Comparison of ENCODE assay signal across 8 cellular contexts in genomic region chr22:27801197-27801615, GRCh38. TPM values are rescaled to one million over a fixed set of nuclear protein-coding genes. Genes with fewer than 3 reads are reported as not detected.
DNase-seq lines count a peak whose midpoint lies in the region; ATAC-seq, FAIRE-seq and TF ChIP-seq lines count a peak whose summit lies in the region.

No MANE protein-coding gene starts in this region.

- 0 out of 2 replicates have a peak, but pooled peaks cover 3% of the 10 kb centered on the region for H3K9me1 ChIP-seq in IMR-90 (ENCODE audit: insufficient read depth, low read length)

- DNase-seq in AG20443 (ENCODE audit: low spot score), result peak; percentile 64
- peak; percentile 41 for DNase-seq in IMR-90
- DNase-seq in activated T-cell treated with anti-CD3 and anti-CD28 coated beads, Interleukin-2, amount 50 U/mL, for 48 hours, result peak; percentile 51 to 61
- DNase-seq in pancreas, result peak in 4 of 6 donors; percentile 31 to 81 (median 60)
- no peak for DNase-seq in GDM1 (lab: John Stamatoyannopoulos, UW)
- no peak for DNase-seq in DMS153 (lab: John Stamatoyannopoulos, UW)
- DNase-seq in NCI-H2029 treated with DMSO at 0.1 percent for 48 hours (lab: John Stamatoyannopoulos, UW), result no peak

- 2% methylated on average over 16 of the region's 58 CpGs; no CpG with 5 or more reads in 1 of the 2 experiments for WGBS in IMR-90 (ENCODE audit: extremely low coverage in 2 of 2, insufficient read length in 1 of 2), 2 experiments
- no CpG with 5 or more reads among the region's 58 CpGs for WGBS in gastroesophageal sphincter (ENCODE audit: low coverage in 1 of 2), 2 donors
- WGBS in pancreas, 2 donors, result 0 to 1% methylated on average over 41 to 58 of the region's 58 CpGs

- in situ Hi-C loops in IMR-90 (cut with MboI; ENCODE audit: low sequenced_read_pairs), result loop anchor here (10.0 kb wide), 1 partner anchor 396 kb away; no protein-coding TSS in a partner anchor

- H3K4me3 ChIP-seq in IMR-90 (ENCODE audit: insufficient read depth, low read depth, low read length), result peak overlapping the region; percentile 98
- H3K4me3 ChIP-seq in gastroesophageal sphincter, result peak overlapping the region; percentile 75 to 91
- H3K4me3 ChIP-seq in pancreas, result peak overlapping the region; percentile 57 to 83 (median 66)

- H3K9me3 ChIP-seq in IMR-90 (ENCODE audit: control insufficient read depth, insufficient read depth, low read length), result no peaks in the 10 kb centered on the region
- no peaks in the 10 kb centered on the region for H3K9me3 ChIP-seq in gastroesophageal sphincter
- no peaks in the 10 kb centered on the region for H3K9me3 ChIP-seq in pancreas

- TF ChIP-seq CTCF in IMR-90 (conservative IDR thresholded peaks at IDR 0.05; ENCODE audit: low read depth, low read length), result 0 out of 2 replicates have a peak, but pooled peaks have one; percentile 12
- TF ChIP-seq CTCF in gastroesophageal sphincter (IDR thresholded peaks at IDR 0.05), result peak in 3 of 4 experiments; percentile 22 to 45 (median 39)
- no peak for TF ChIP-seq CTCF in pancreas (IDR thresholded peaks at IDR 0.05)

- peak overlapping the region; percentile 75 for H2BK120ac ChIP-seq in IMR-90 (ENCODE audit: low read depth, low read length)

- peak overlapping the region; percentile 94 for H2AK9ac ChIP-seq in IMR-90 (replicated peaks; ENCODE audit: low read depth, low read length, poor library complexity)

- POLR2A ChIA-PET in IMR-90 (lab: Charles Lee; ENCODE audit: unreplicated experiment), result no interaction called here

- no peak overlapping the region for H3K56ac ChIP-seq in IMR-90 (ENCODE audit: extremely low read depth, insufficient read depth, low read length)

- H2AK5ac ChIP-seq in IMR-90 (ENCODE audit: low read depth, low read length), result no peak overlapping the region

- TF ChIP-seq EP300 in gastroesophageal sphincter (IDR thresholded peaks at IDR 0.05), result no peak

- H3K4me1 ChIP-seq in IMR-90 (ENCODE audit: control insufficient read depth, insufficient read depth, low read length) (peaks cover 14% of the 10 kb centered on the region), gastroesophageal sphincter (peaks cover 0 to 71% (median 27%) of the 10 kb centered on the region in 3 donors), pancreas (peaks cover 0 to 10% (median 0%) of the 10 kb centered on the region in 3 donors)

- no peak overlapping the region for H2BK15ac ChIP-seq in IMR-90 (ENCODE audit: low read depth, low read length)

- no peak overlapping the region; a peak in 2 of 4 replicates for H4K8ac ChIP-seq in IMR-90 (ENCODE audit: low read depth in 2 of 2, low read length in 2 of 2)

- H3K27me3 ChIP-seq in IMR-90 (ENCODE audit: control insufficient read depth, insufficient read depth, low read length), result no peaks in the 10 kb centered on the region; the same call in 1 of the 2 replicates
- peaks cover 5% of the 10 kb centered on the region for H3K27me3 ChIP-seq in gastroesophageal sphincter
- no peaks in the 10 kb centered on the region for H3K27me3 ChIP-seq in pancreas

- H3K18ac ChIP-seq in IMR-90 (ENCODE audit: low read depth, low read length), result no peak overlapping the region; the same call in 1 of the 2 replicates

- H2BK5ac ChIP-seq in IMR-90 (ENCODE audit: low read depth, low read length, poor library complexity, severe bottlenecking), result no peak overlapping the region

- no peaks in the 10 kb centered on the region; a peak in 2 of 4 replicates for H3K79me1 ChIP-seq in IMR-90 (ENCODE audit: low read depth in 1 of 2, low read length in 2 of 2)

- CTCF ChIA-PET in IMR-90 (lab: Yijun Ruan, JAX), result interaction anchor here (0.6 to 1.3 kb wide), 2 partner anchors 30 to 1045 kb away, joined by 4 to 7 read pairs; no protein-coding TSS in a partner anchor

- peak overlapping the region; percentile 78 for H3K9ac ChIP-seq in IMR-90 (ENCODE audit: low read depth, low read length)

- H3K36me3 ChIP-seq in IMR-90 (ENCODE audit: control insufficient read depth, insufficient read depth, low read length), result peaks cover 20% of the 10 kb centered on the region; the same call in 1 of the 2 replicates
- H3K36me3 ChIP-seq in gastroesophageal sphincter, result peaks cover 0 to 11% of the 10 kb centered on the region in 2 donors
- no peaks in the 10 kb centered on the region for H3K36me3 ChIP-seq in pancreas

- intact Hi-C loops in IMR-90 (cut with micrococcal nuclease), result loop anchor here (5.0 to 10.0 kb wide), 6 partner anchors 66 to 909 kb away; no protein-coding TSS in a partner anchor
- intact Hi-C loops in pancreas (cut with DNase I), result loop anchor here in 2 of 3 donors (10.0 kb wide), 2 partner anchors 1046 to 1116 kb away; no protein-coding TSS in a partner anchor

- dilution Hi-C loops in IMR-90 (cut with HindIII; ENCODE audit: low sequenced_read_pairs, unreplicated experiment), result no loop called here

- H3K27ac ChIP-seq in IMR-90 (ENCODE audit: insufficient read depth, low read length), result peak overlapping the region; percentile 85
- H3K27ac ChIP-seq in gastroesophageal sphincter, result peak overlapping the region; percentile 66 to 97 (median 92)
- H3K27ac ChIP-seq in pancreas, result peak overlapping the region in 3 of 4 donors; percentile 26 to 71 (median 62)

- FAIRE-seq in pancreas (lab: Jason Lieb, UNC), result no peak

- H2AFZ ChIP-seq in IMR-90 (replicated peaks; ENCODE audit: low read length, poor library complexity), result peak overlapping the region; percentile 97

- peak overlapping the region; percentile 58; the same call in 1 of the 2 replicates for H3K4ac ChIP-seq in IMR-90 (ENCODE audit: low read depth, low read length)

- no peak overlapping the region for H3K23ac ChIP-seq in IMR-90 (ENCODE audit: low read depth, low read length)

- H4K91ac ChIP-seq in IMR-90 (ENCODE audit: insufficient read depth, low read depth, low read length), result peak overlapping the region; percentile 41; the same call in 1 of the 2 replicates

- H2BK20ac ChIP-seq in IMR-90 (ENCODE audit: low read depth, low read length), result no peak overlapping the region

- H3K14ac ChIP-seq in IMR-90 (replicated peaks; ENCODE audit: low read depth, low read length), result no peak overlapping the region

- peak; percentile 18; the same call in 1 of the 2 replicates for TF ChIP-seq RAD21 in IMR-90 (IDR thresholded peaks at IDR 0.05; ENCODE audit: low read length)

- peak; percentile 42 for ATAC-seq in IMR-90 (ENCODE audit: low read depth)
- ATAC-seq in gastroesophageal sphincter, result peak; percentile 6
- ATAC-seq in pancreas, result peak; percentile 58 to 68 (median 61)

- H4K5ac ChIP-seq in IMR-90 (ENCODE audit: low read depth, low read length), result no peak overlapping the region

- no TSS peak for BruUV-seq in IMR-90 (replicated peaks; lab: Mats Ljungman, UMichigan)

- no peak for TF ChIP-seq POLR2A in IMR-90 (IDR thresholded peaks at IDR 0.05; ENCODE audit: low read depth, low read length)
- TF ChIP-seq POLR2A in gastroesophageal sphincter (IDR thresholded peaks at IDR 0.05), result no peak

- H4K20me1 ChIP-seq in IMR-90 (ENCODE audit: insufficient read depth, low read length), result peaks cover 7% of the 10 kb centered on the region; the same call in 1 of the 2 replicates

- peak overlapping the region; percentile 80 for H3K4me2 ChIP-seq in IMR-90 (ENCODE audit: low read depth, low read length)

TF ChIP-seq in IMR-90, 13 proteins besides CTCF, POLR2A, EP300 and RAD21:
- no peak for TF ChIP-seq CEBPB (IDR thresholded peaks at IDR 0.05; ENCODE audit: low read depth, low read length)
- no peak for TF ChIP-seq CHD1 (IDR thresholded peaks at IDR 0.05; ENCODE audit: low read depth, low read length)
- TF ChIP-seq MAFK (IDR thresholded peaks at IDR 0.05; ENCODE audit: low read depth, low read length), result no peak
- no peak for TF ChIP-seq BHLHE40 (IDR thresholded peaks at IDR 0.05; ENCODE audit: low read depth, low read length)
- no peak for TF ChIP-seq ELK1 (IDR thresholded peaks at IDR 0.05; ENCODE audit: borderline replicate concordance, low read depth, low read length)
- peak; percentile 20; the same call in 1 of the 2 replicates for TF ChIP-seq MXI1 (IDR thresholded peaks at IDR 0.05; ENCODE audit: borderline replicate concordance, low read depth, low read length)
- no peak for TF ChIP-seq NFE2L2 (IDR thresholded peaks at IDR 0.05; ENCODE audit: low read depth, low read length)

RNA-seq across cellular contexts. Expression of gene MN1, which starts 0.3 kb away (rescaled TPM):
- total RNA-seq in IMR-90 (2012; rRNA removed) (0.28 and 0.36 TPM in 2 replicates), gastroesophageal sphincter (10 to 100 TPM; 13.4 to 52.8 (median 28.5) TPM), pancreas (1 to 10 TPM in 3 of 6 donors, under 1 TPM in 3; 0.54 to 2.6 (median 0.85) TPM)
- polyA plus RNA-seq in IMR-90 (2012; rRNA removed) (1.3 and 1.9 TPM in 2 replicates), pancreas (1 to 10 TPM in 1 of 2 donors, under 1 TPM in 1; 0.72 to 1.2 TPM)
- polyA plus RNA-seq in IMR-90 (2012; cell fraction: cytosol; rRNA removed), result 0.51 and 3.8 TPM in 2 replicates
- 1.5 and 2.2 TPM in 2 replicates for polyA plus RNA-seq in IMR-90 (2012; cell fraction: nucleus; rRNA removed; ENCODE audit: low replicate concordance)

Comparison
In these comparisons a context has a peak if more than half of its experiments do, and no peak if none do; other contexts are left out.
1. DNase-seq: peak in AG20443 (single experiment), IMR-90 (single experiment), activated T-cell treated with anti-CD3 and anti-CD28 coated beads, Interleukin-2, amount 50 U/mL, for 48 hours (2 of 2) and pancreas (4 of 6); none in GDM1 (single experiment), DMS153 (single experiment) and NCI-H2029 treated with DMSO at 0.1 percent for 48 hours (single experiment).
2. ATAC-seq: peak in every context shown above with its lines; median percentile 61 in pancreas; 42 in IMR-90; 6 in gastroesophageal sphincter.
3. CTCF ChIP-seq: peak in IMR-90 (single experiment) and gastroesophageal sphincter (3 of 4); none in pancreas (0 of 4).
4. RNA of gene MN1, which starts 0.3 kb away (total RNA-seq): 13.4 to 52.8 TPM in gastroesophageal sphincter; 0.54 to 2.6 TPM in pancreas and 0.28 to 0.36 TPM in IMR-90; every median in the first group is over 4 times any median in the second.
5. Peak in every context shown above with its lines, with median percentiles within 50 percentile points of each other: H3K27ac ChIP-seq and H3K4me3 ChIP-seq.